15 cellular contexts compared by ENCODE assay signal in the genomic region with DNA sequence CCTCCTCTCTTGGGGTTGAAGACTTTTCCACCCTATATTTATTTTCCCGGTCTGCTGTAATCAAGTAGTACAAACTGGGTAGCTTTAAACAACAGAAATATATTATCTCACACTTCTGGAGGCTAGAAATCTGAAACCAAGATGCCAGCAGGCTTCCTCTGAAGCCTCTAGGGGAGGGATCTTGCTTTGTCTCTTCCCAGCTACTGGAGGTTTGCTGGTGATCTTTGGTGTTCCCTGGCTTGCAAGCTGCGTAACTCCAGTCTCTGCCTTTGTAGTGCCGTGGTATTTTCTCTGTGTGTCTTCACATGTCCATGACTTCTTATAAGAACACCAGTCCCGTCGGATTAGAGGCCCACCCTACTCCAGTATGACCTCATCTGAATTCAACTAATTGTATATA. TPM values are rescaled to one million over a fixed set of nuclear protein-coding genes. Genes with fewer than 3 reads are reported as not detected.
DNase-seq lines count a peak whose midpoint lies in the region; ATAC-seq, FAIRE-seq and TF ChIP-seq lines count a peak whose summit lies in the region.
"Had no signal": no experiment of that assay in that cellular context is flagged by ENCODE, and none has a peak within 500 bp of the region (broad histone marks: within the 10 kb centered on the region; RNA-seq: fewer than 3 reads in every experiment).

No MANE protein-coding gene starts in this region.

- H3K18ac ChIP-seq in neuronal stem cell (ENCODE audit: low read length) = peak overlapping the region; percentile 79

- peak overlapping the region; percentile 29 for H2AFZ ChIP-seq in endothelial cell of umbilical vein (ENCODE audit: low read depth, low read length)
- H2AFZ ChIP-seq in neuronal stem cell (ENCODE audit: low read length) = peak overlapping the region; percentile 83

- no peak for TF ChIP-seq EP300 in tibial nerve (IDR thresholded peaks at IDR 0.05)

- H3K4me2 ChIP-seq in endothelial cell of umbilical vein (ENCODE audit: insufficient read depth, low read length) = no peak overlapping the region
- no peak overlapping the region for H3K4me2 ChIP-seq in neuronal stem cell (ENCODE audit: insufficient read depth, low read length, poor library complexity, severe bottlenecking)

- no peaks in the 10 kb centered on the region for H3K79me1 ChIP-seq in neuronal stem cell (ENCODE audit: low read depth, low read length)

- no peak for FAIRE-seq in endothelial cell of umbilical vein (lab: Jason Lieb, UNC)

- BruUV-seq in endothelial cell of umbilical vein (replicated peaks; lab: Mats Ljungman, UMichigan) = no TSS peak

- H3K36me3 ChIP-seq in endothelial cell of umbilical vein (ENCODE audit: control insufficient read depth in 2 of 2, extremely low read depth in 1 of 2, insufficient read depth in 2 of 2, low read length in 2 of 2) (no peaks in the 10 kb centered on the region), neuronal stem cell (replicated peaks in 1 of 2; ENCODE audit: control insufficient read depth in 2 of 2, insufficient read depth in 2 of 2, low read length in 2 of 2) (no peaks in the 10 kb centered on the region), tibial nerve (no peaks in the 10 kb centered on the region)
- H3K36me3 ChIP-seq: upper lobe of left lung had no signal

- H3K27ac ChIP-seq in endothelial cell of umbilical vein (ENCODE audit: insufficient read depth, low read depth, low read length) = peak overlapping the region; percentile 56
- peak overlapping the region; percentile 21 for H3K27ac ChIP-seq in neuronal stem cell (replicated peaks; ENCODE audit: low read length)
- no peak overlapping the region for H3K27ac ChIP-seq in tibial nerve
- H3K27ac ChIP-seq: 22Rv1, upper lobe of left lung had no signal

- H2BK15ac ChIP-seq in neuronal stem cell (ENCODE audit: low read length) = no peak overlapping the region

- TF ChIP-seq CTCF in endothelial cell of umbilical vein (IDR thresholded peaks at IDR 0.05; ENCODE audit: extremely low read depth in 1 of 2, insufficient read depth in 1 of 2, low read depth in 1 of 2, low read length in 2 of 2) (no peak), tibial nerve (IDR thresholded peaks at IDR 0.05) (no peak)

- dilution Hi-C loops in endothelial cell of umbilical vein (cut with MboI; ENCODE audit: extremely low pct_ligation_motif_present, low sequenced_read_pairs) = no loop called here

- WGBS in neuronal stem cell (ENCODE audit: extremely low coverage in 2 of 2, insufficient read length in 2 of 2, insufficient replicate concordance in 1 of 2), 2 donors = no CpG with 5 or more reads among the region's 5 CpGs
- WGBS in tibial nerve, 2 donors = 50 to 54% methylated on average over 5 of the region's 5 CpGs

- CTCF ChIA-PET in endothelial cell of umbilical vein (lab: Charles Lee) = interaction anchor here (0.9 to 2.6 kb wide), 4 partner anchors 13 to 139 kb away, joined by 3 to 17 read pairs (median 4); no protein-coding TSS in a partner anchor

- H4K91ac ChIP-seq in neuronal stem cell (ENCODE audit: low read depth, low read length, poor library complexity) = no peak overlapping the region

- H2BK120ac ChIP-seq in neuronal stem cell (ENCODE audit: low read depth, low read length) = no peak overlapping the region

- H3K9ac ChIP-seq in endothelial cell of umbilical vein (replicated peaks; ENCODE audit: extremely low read depth, insufficient read depth, low read length) (no peak overlapping the region), neuronal stem cell (ENCODE audit: low read depth, low read length, poor library complexity) (no peak overlapping the region)

- H3K27me3 ChIP-seq in endothelial cell of umbilical vein (ENCODE audit: control insufficient read depth in 2 of 2, insufficient read depth in 2 of 2, low read length in 2 of 2) = no peaks in the 10 kb centered on the region
- no peaks in the 10 kb centered on the region for H3K27me3 ChIP-seq in neuronal stem cell (ENCODE audit: control insufficient read depth in 3 of 3, insufficient read depth in 3 of 3, low read depth in 1 of 3, low read length in 3 of 3)
- no peaks in the 10 kb centered on the region for H3K27me3 ChIP-seq in tibial nerve
- H3K27me3 ChIP-seq: upper lobe of left lung had no signal

- H3K79me2 ChIP-seq in endothelial cell of umbilical vein (ENCODE audit: control insufficient read depth, insufficient read depth, low read length) = no peaks in the 10 kb centered on the region

- H3K4me3 ChIP-seq in endothelial cell of umbilical vein (replicated peaks in 1 of 3; ENCODE audit: insufficient read depth in 1 of 3, low read depth in 1 of 3, low read length in 3 of 3) = no peak overlapping the region
- no peak overlapping the region for H3K4me3 ChIP-seq in neuronal stem cell (ENCODE audit: low read length in 2 of 2)
- no peak overlapping the region for H3K4me3 ChIP-seq in tibial nerve
- H3K4me3 ChIP-seq: upper lobe of left lung had no signal

- H3K4ac ChIP-seq in neuronal stem cell (ENCODE audit: low read length) = no peak overlapping the region

- DNase-seq in DMS 273 (lab: John Stamatoyannopoulos, UW; ENCODE audit: unreplicated experiment) (peak; percentile 34), DMS 273 treated with DMSO at 0.1 percent for 48 hours (lab: John Stamatoyannopoulos, UW) (no peak), NCI-H69 (lab: John Stamatoyannopoulos, UW) (peak; percentile 70), endothelial cell of umbilical vein (ENCODE audit: low read depth, low spot score) (no peak), neuronal stem cell (ENCODE audit: low spot score) (no peak), tibial nerve (ENCODE audit: low spot score in 2 of 2) (no peak), C1 segment of cervical spinal cord (lab: John Stamatoyannopoulos, UW) (no peak)
- DNase-seq: activated CD4-positive, CD25-positive, alpha-beta regulatory T cell; Caco-2; left ventricle myocardium superior; NCI-H1092 treated with DMSO at 0.1 percent for 48 hours; upper lobe of left lung had no signal

- no peaks in the 10 kb centered on the region for H3K9me1 ChIP-seq in endothelial cell of umbilical vein (replicated peaks; ENCODE audit: control insufficient read depth, extremely low read depth, insufficient read depth, low read length)

- H3K4me1 ChIP-seq in endothelial cell of umbilical vein (ENCODE audit: control insufficient read depth, extremely low read depth, insufficient read depth, low read length) = peaks cover 13% of the 10 kb centered on the region
- peaks cover 8 to 20% of the 10 kb centered on the region in 2 donors for H3K4me1 ChIP-seq in neuronal stem cell (ENCODE audit: control insufficient read depth in 2 of 2, insufficient read depth in 1 of 2, low read depth in 1 of 2, low read length in 2 of 2)
- H3K4me1 ChIP-seq in tibial nerve = peaks cover 0 to 10% (median 0%) of the 10 kb centered on the region in 4 donors
- H3K4me1 ChIP-seq: Caco-2, upper lobe of left lung had no signal

- POLR2A ChIA-PET in endothelial cell of umbilical vein (lab: Charles Lee) = interaction anchor here (0.7 to 1.5 kb wide), 2 partner anchors 14 to 670 kb away, joined by 3 to 4 read pairs; no protein-coding TSS in a partner anchor

- H4K8ac ChIP-seq in neuronal stem cell (ENCODE audit: low read depth, low read length) = no peak overlapping the region

- H3K23ac ChIP-seq in neuronal stem cell (ENCODE audit: low read depth, low read length, poor library complexity) = no peak overlapping the region

- no peak for TF ChIP-seq POLR2A in endothelial cell of umbilical vein (IDR thresholded peaks at IDR 0.05; ENCODE audit: low read depth, low read length)
- no peak for TF ChIP-seq POLR2A in tibial nerve (IDR thresholded peaks at IDR 0.05)

- H4K20me1 ChIP-seq in endothelial cell of umbilical vein (replicated peaks; ENCODE audit: control insufficient read depth, extremely low read depth, insufficient read depth, low read length) = no peaks in the 10 kb centered on the region

- H2AK5ac ChIP-seq in neuronal stem cell (ENCODE audit: low read depth, low read length) = no peak overlapping the region

- no peak for ATAC-seq in HG03025 (IDR thresholded peaks at IDR 0.05; ENCODE audit: low FRiP score, unreplicated experiment)
- ATAC-seq: left ventricle myocardium superior had no signal

- peak overlapping the region; percentile 27 for H2BK5ac ChIP-seq in neuronal stem cell (ENCODE audit: low read length)

- H3K9me3 ChIP-seq in endothelial cell of umbilical vein (replicated peaks; ENCODE audit: control insufficient read depth, insufficient read depth, low read length) (no peaks in the 10 kb centered on the region), neuronal stem cell (replicated peaks in 1 of 2; ENCODE audit: control insufficient read depth in 2 of 2, insufficient read depth in 1 of 2, low read depth in 1 of 2, low read length in 2 of 2) (no peaks in the 10 kb centered on the region), tibial nerve (no peaks in the 10 kb centered on the region)
- H3K9me3 ChIP-seq: Caco-2, upper lobe of left lung had no signal

- no peak overlapping the region for H3K14ac ChIP-seq in neuronal stem cell (ENCODE audit: low read length)

- H2BK12ac ChIP-seq in neuronal stem cell (ENCODE audit: low read length) = no peak overlapping the region

- intact Hi-C loops in endothelial cell of umbilical vein (cut with micrococcal nuclease) = loop anchor here (10.0 kb wide), 1 partner anchor 147 kb away; no protein-coding TSS in a partner anchor

TF ChIP-seq in endothelial cell of umbilical vein, 7 proteins besides CTCF, POLR2A, EP300 and RAD21 (continues in another document):
- TF ChIP-seq, protein P1, sequence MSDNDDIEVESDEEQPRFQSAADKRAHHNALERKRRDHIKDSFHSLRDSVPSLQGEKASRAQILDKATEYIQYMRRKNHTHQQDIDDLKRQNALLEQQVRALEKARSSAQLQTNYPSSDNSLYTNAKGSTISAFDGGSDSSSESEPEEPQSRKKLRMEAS (IDR thresholded peaks at IDR 0.05; ENCODE audit: insufficient read depth, insufficient read length) = no peak
- TF ChIP-seq POLR2AphosphoS5 (IDR thresholded peaks at IDR 0.05; ENCODE audit: insufficient read depth, low read depth, low read length) (no peak), GATA2 (IDR thresholded peaks at IDR 0.05; ENCODE audit: insufficient read depth, insufficient read length, low read depth, low read length) (no peak), EZH2 (IDR thresholded peaks at IDR 0.05; ENCODE audit: borderline replicate concordance, low read depth, low read length, severe bottlenecking) (no peak), MYC (IDR thresholded peaks at IDR 0.05; ENCODE audit: low read depth, low read length) (no peak)

RNA-seq across cellular contexts. Expression of a gene that starts 44.4 kb away (rescaled TPM):
- total RNA-seq in endothelial cell of umbilical vein (not detected in 2 replicates), tibial nerve (under 1 TPM in 3 of 4 donors, not detected in 1; 0.22 to 0.63 (median 0.39) TPM)
- 0.03 TPM in 1 of 2 replicates, not detected in the other for polyA plus RNA-seq in endothelial cell of umbilical vein
- polyA plus RNA-seq in endothelial cell of umbilical vein (2011; cell fraction: cytosol; rRNA removed) = not detected in 2 replicates
- polyA plus RNA-seq in endothelial cell of umbilical vein (2011; cell fraction: nucleus; rRNA removed) = not detected in 2 replicates
- polyA plus RNA-seq in endothelial cell of umbilical vein (2012) = not detected in 2 replicates
- polyA minus RNA-seq in endothelial cell of umbilical vein = 0.04 TPM in 1 of 2 replicates, not detected in the other
- not detected for polyA minus RNA-seq in endothelial cell of umbilical vein (2011; cell fraction: cytosol; rRNA and poly(A)+ RNA removed)
- 0.05 TPM in 1 of 2 replicates, not detected in the other for polyA minus RNA-seq in endothelial cell of umbilical vein (2011; cell fraction: nucleus; rRNA and poly(A)+ RNA removed)
- 13.5 TPM for polyA plus RNA-seq in neuronal stem cell (2013, experiment 1 of 2)
- 13.7 TPM for polyA plus RNA-seq in neuronal stem cell (2013, experiment 2 of 2)
- total RNA-seq: neural crest cell had no signal

Comparison
In these comparisons a context has a peak if more than half of its experiments do, and no peak if none do; other contexts are left out.
1. DNase-seq: peak in DMS 273 (single experiment) and NCI-H69 (single experiment); none in DMS 273 treated with DMSO at 0.1 percent for 48 hours (single experiment), endothelial cell of umbilical vein (single experiment), neuronal stem cell (single experiment), tibial nerve (0 of 2) and C1 segment of cervical spinal cord (0 of 14).
2. H3K27ac ChIP-seq: peak in endothelial cell of umbilical vein (single experiment) and neuronal stem cell (single experiment); none in tibial nerve (0 of 4).